ENCODE assay signal across 34 cellular contexts in genomic region chr9:109582386-109582785, GRCh38.
"Had no signal": no experiment of that assay in that cellular context is flagged by ENCODE, and none has a peak within 500 bp of the region (broad histone marks: within the 10 kb centered on the region; RNA-seq: fewer than 3 reads in every experiment).

No MANE protein-coding gene starts in this region.

- H3K27ac ChIP-seq: KMS-11 had no signal

- H3K36me3 ChIP-seq: MG63 had no signal

- H3K27me3 ChIP-seq: MG63 had no signal

- H3K9ac ChIP-seq: KMS-11 had no signal

- H3K4me3 ChIP-seq: MG63 had no signal

- H3K4me2 ChIP-seq: KMS-11 had no signal

- DNase-seq: Karpas-422, Kasumi-1, KG1, MG63, MM.1S, MV-4-11, NCI-H1048, NCI-H1092, NCI-H1092 treated with DMSO at 0.1 percent for 48 hours, NCI-H1105, NCI-H1105 treated with DMSO at 0.1 percent for 48 hours, NCI-H1417, NCI-H1417 treated with DMSO at 0.1 percent for 48 hours, NCI-H1436, NCI-H1436 treated with DMSO at 0.1 percent for 48 hours, NCI-H146, NCI-H1694, NCI-H1694 treated with DMSO at 0.1 percent for 48 hours, NCI-H187, NCI-H187 treated with DMSO at 0.1 percent for 48 hours, NCI-H2029, NCI-H2029 treated with DMSO at 0.1 percent for 48 hours, NCI-H2081, NCI-H2081 treated with DMSO at 0.1 percent for 48 hours, NCI-H2107, NCI-H2171, NCI-H2171 treated with DMSO at 0.1 percent for 48 hours, NCI-H2227 treated with DMSO at 0.1 percent for 48 hours, NCI-H226, NCI-H345, NCI-H446, NCI-H446 treated with DMSO at 0.1 percent for 48 hours, NCI-H510A had no signal
